26 cellular contexts compared by ENCODE assay signal in genomic region chr12:65818454-65819382, GRCh38. TPM values are rescaled to one million over a fixed set of nuclear protein-coding genes. Genes with fewer than 3 reads are reported as not detected.
DNase-seq lines count a peak whose midpoint lies in the region; ATAC-seq and TF ChIP-seq lines count a peak whose summit lies in the region.
"Had no signal": no experiment of that assay in that cellular context is flagged by ENCODE, and none has a peak within 500 bp of the region (broad histone marks: within the 10 kb centered on the region; RNA-seq: fewer than 3 reads in every experiment).

No MANE protein-coding gene starts in this region.

- H3K9ac ChIP-seq in smooth muscle cell (ENCODE audit: low read depth) = no peak overlapping the region

- H3K27ac ChIP-seq in smooth muscle cell (ENCODE audit: low read depth) (peak overlapping the region; percentile 77), transverse colon (no peak overlapping the region)
- H3K27ac ChIP-seq: cardiac muscle cell, prostate gland, skin epidermis, tibial nerve, VCaP had no signal

- no peaks in the 10 kb centered on the region; the same call in 1 of the 2 replicates for H3K27me3 Mint-ChIP-seq in HFFc6 (ENCODE audit: insufficient read depth)

- peaks cover 30% of the 10 kb centered on the region for H3K36me3 Mint-ChIP-seq in HFFc6 (ENCODE audit: low read depth)
- H3K36me3 Mint-ChIP-seq: CD8-positive, alpha-beta T cell had no signal

- H3K36me3 ChIP-seq in smooth muscle cell (ENCODE audit: low read depth) (no peaks in the 10 kb centered on the region), transverse colon (no peaks in the 10 kb centered on the region)
- H3K36me3 ChIP-seq: cardiac muscle cell, MG63, prostate gland, tibial nerve had no signal

- in situ Hi-C loops in transverse colon (cut with MboI; ENCODE audit: low pct_ligation_motif_present in 1 of 4, low pct_unique_long_range_greater_than_20kb in 1 of 4, low sequenced_read_pairs in 3 of 4) = no loop called here

- peak overlapping the region; percentile 92 for H3K27ac Mint-ChIP-seq in HFFc6
- H3K27ac Mint-ChIP-seq: CD8-positive, alpha-beta T cell; nephron progenitor cell; stimulated activated naive CD8-positive, alpha-beta T cell treated with anti-CD3 and anti-CD28 coated beads, Interleukin-15, Interleukin-2, amounts not matched to agents 100 ng/mL and 50 ng/mL, for 24 hours; T-helper 17 cell had no signal

- no peak overlapping the region for H3K4me3 ChIP-seq in smooth muscle cell
- no peak overlapping the region for H3K4me3 ChIP-seq in transverse colon
- H3K4me3 ChIP-seq: cardiac muscle cell, MG63, prostate gland, skin epidermis, tibial nerve had no signal

- TF ChIP-seq CTCF in HFFc6 (IDR thresholded peaks at IDR 0.05) (no peak), smooth muscle cell (IDR thresholded peaks at IDR 0.05; ENCODE audit: borderline replicate concordance, insufficient read depth, poor library complexity, severe bottlenecking) (no peak), transverse colon (IDR thresholded peaks at IDR 0.05) (no peak)

- TF ChIP-seq EP300 in transverse colon (IDR thresholded peaks at IDR 0.05; ENCODE audit: low read depth) = no peak

- 68% methylated on average over 7 of the region's 7 CpGs for WGBS in smooth muscle cell (ENCODE audit: low lambda C conversion rate)
- WGBS in transverse colon (ENCODE audit: low coverage in 1 of 2), 2 donors = 85% methylated on average over 6 to 7 of the region's 7 CpGs

- DNase-seq in HFFc6 = peak; percentile 77
- DNase-seq in RPMI7951 (ENCODE audit: low read depth) = peak; percentile 21
- peak; percentile 27 for DNase-seq in fibroblast of peridontal ligament (ENCODE audit: extremely low read depth)
- no peak for DNase-seq in smooth muscle cell (lab: John Stamatoyannopoulos, UW; ENCODE audit: unreplicated experiment)
- DNase-seq in transverse colon = no peak
- DNase-seq: activated gamma-delta T cell; CD8-positive, alpha-beta T cell; DMS153; foreskin melanocyte; H9; MG63; NCI-H1436 treated with DMSO at 0.1 percent for 48 hours; NCI-H526 treated with DMSO at 0.1 percent for 48 hours; nephron progenitor cell; stimulated activated CD4-positive, alpha-beta T cell treated with anti-CD3 and anti-CD28 coated beads, Interleukin-2, amount 100 ng/mL, for 48 hours; T-helper 17 cell had no signal

- TF ChIP-seq POLR2A in transverse colon (IDR thresholded peaks at IDR 0.05) = no peak

- H3K9me3 ChIP-seq in smooth muscle cell (replicated peaks; ENCODE audit: low read depth) = no peaks in the 10 kb centered on the region
- no peaks in the 10 kb centered on the region for H3K9me3 ChIP-seq in transverse colon
- H3K9me3 ChIP-seq: MG63, prostate gland, tibial nerve had no signal

- no peaks in the 10 kb centered on the region for H3F3A ChIP-seq in smooth muscle cell (ENCODE audit: low read depth)

- intact Hi-C loops in transverse colon (cut with DNase I; ENCODE audit: low total_unique reads) = no loop called here

- H2AFZ ChIP-seq in smooth muscle cell (ENCODE audit: low read depth) = no peak overlapping the region

- no peaks in the 10 kb centered on the region for H4K20me1 ChIP-seq in smooth muscle cell (ENCODE audit: low read depth)

- peak overlapping the region; percentile 68 for H3K4me3 Mint-ChIP-seq in HFFc6
- H3K4me3 Mint-ChIP-seq: CD8-positive, alpha-beta T cell; nephron progenitor cell; stimulated activated naive CD8-positive, alpha-beta T cell treated with anti-CD3 and anti-CD28 coated beads, Interleukin-15, Interleukin-2, amounts not matched to agents 100 ng/mL and 50 ng/mL, for 24 hours; T-helper 17 cell had no signal

- peaks cover 15% of the 10 kb centered on the region for H3K79me2 ChIP-seq in smooth muscle cell (ENCODE audit: low read depth)

- H3K4me1 Mint-ChIP-seq in HFFc6 (ENCODE audit: low read depth) = peaks cover 70% of the 10 kb centered on the region
- H3K4me1 Mint-ChIP-seq: T-helper 17 cell had no signal

- H3K4me1 ChIP-seq in smooth muscle cell (ENCODE audit: low read depth) (peaks cover 11% of the 10 kb centered on the region), transverse colon (peaks cover 2 to 14% (median 10%) of the 10 kb centered on the region in 4 donors)

- H3K4me2 ChIP-seq in smooth muscle cell = no peak overlapping the region

- 0 out of 2 replicates have a peak, but pooled peaks cover 4% of the 10 kb centered on the region for H3K9me3 Mint-ChIP-seq in HFFc6
- H3K9me3 Mint-ChIP-seq: H9; stimulated activated naive CD8-positive, alpha-beta T cell treated with anti-CD3 and anti-CD28 coated beads, Interleukin-15, Interleukin-2, amounts not matched to agents 100 ng/mL and 50 ng/mL, for 24 hours had no signal

- no peaks in the 10 kb centered on the region for H3K27me3 ChIP-seq in smooth muscle cell (ENCODE audit: low read depth)
- peaks cover 46% of the 10 kb centered on the region for H3K27me3 ChIP-seq in transverse colon
- H3K27me3 ChIP-seq: cardiac muscle cell, MG63 had no signal

- ATAC-seq in HG02884 (IDR thresholded peaks at IDR 0.05; ENCODE audit: unreplicated experiment) (no peak), HG03025 (IDR thresholded peaks at IDR 0.05; ENCODE audit: low FRiP score, unreplicated experiment) (no peak)
- ATAC-seq: CD8-positive, alpha-beta T cell; HepG2; left lobe of liver; T-helper 17 cell had no signal

RNA-seq across cellular contexts. Expression of gene HMGA2, which starts 5.6 kb away (rescaled TPM):
- total RNA-seq in HFFc6 (2021; fragmentation: NEBNext Ultra II Directional; extraction: Animal tissue kit (Norgen Biotek cat#: 25700)) = 100 to 1,000 TPM in 5 of 6 experiments, 10 to 100 TPM in 1; 83.8 to 170 (median 167) TPM
- total RNA-seq in RPMI7951 (2014; rRNA removed; shearing (Covaris generic)) = 17.3 and 20.1 TPM in 2 replicates
- 354 and 393 TPM in 2 replicates for total RNA-seq in smooth muscle cell
- polyA plus RNA-seq in smooth muscle cell = 44.9 and 54.8 TPM in 2 replicates
- 10 to 100 TPM in 2 of 4 donors, 1 to 10 TPM in 2; 7.4 to 15.7 (median 10.4) TPM for total RNA-seq in transverse colon
- total RNA-seq: CD8-positive, alpha-beta T cell; T-helper 17 cell had no signal

Comparison
In these comparisons a context has a peak if more than half of its experiments do, and no peak if none do; other contexts are left out.
1. DNase-seq: peak in HFFc6 (single experiment), RPMI7951 (single experiment) and fibroblast of peridontal ligament (single experiment); none in smooth muscle cell (single experiment) and transverse colon (single experiment).